In the genomic region with DNA sequence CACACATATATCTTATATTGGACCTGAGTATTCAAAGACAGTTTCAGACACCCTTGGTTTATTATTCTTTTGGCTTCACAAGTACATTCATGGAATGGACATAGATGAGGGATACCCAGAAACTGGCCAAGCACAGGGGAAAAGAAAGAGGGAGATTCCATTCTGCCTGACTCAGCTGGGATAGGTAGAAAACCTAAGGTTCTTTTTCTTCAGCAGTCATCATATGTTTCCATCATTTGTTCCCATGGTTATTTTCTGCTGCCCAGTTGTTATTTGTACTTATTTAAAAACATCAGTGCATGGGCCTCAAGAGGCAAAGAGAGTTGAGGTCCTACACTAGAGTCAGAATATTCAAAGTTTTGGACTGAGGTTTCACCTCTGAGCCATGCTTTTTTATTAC, we compare ENCODE assay signal across 14 cellular contexts.
"Had no signal": no experiment of that assay in that cellular context is flagged by ENCODE, and none has a peak within 500 bp of the region (broad histone marks: within the 10 kb centered on the region; RNA-seq: fewer than 3 reads in every experiment).

No MANE protein-coding gene starts in this region.

- H3K4me3 Mint-ChIP-seq: activated naive CD4-positive, alpha-beta T cell treated with anti-CD3 and anti-CD28 coated beads, Interleukin-2, amount 50 U/mL, for 24 hours; neural crest cell; stimulated activated effector memory CD8-positive, alpha-beta T cell treated with anti-CD3 and anti-CD28 coated beads, Interleukin-12 subunit alpha, Interleukin-12 subunit beta, amount 100 ng/mL, for 72 hours; T-helper 17 cell had no signal

- H3K4me1 Mint-ChIP-seq: neural crest cell; stimulated activated effector memory CD8-positive, alpha-beta T cell treated with anti-CD3 and anti-CD28 coated beads, Interleukin-12 subunit alpha, Interleukin-12 subunit beta, amount 100 ng/mL, for 72 hours had no signal

- H3K36me3 ChIP-seq: breast epithelium, pancreas, upper lobe of left lung had no signal

- H3K4me1 ChIP-seq: breast epithelium, upper lobe of left lung had no signal

- H3K36me3 Mint-ChIP-seq: stimulated activated effector memory CD8-positive, alpha-beta T cell treated with anti-CD3 and anti-CD28 coated beads, Interleukin-12 subunit alpha, Interleukin-12 subunit beta, amount 100 ng/mL, for 72 hours had no signal

- H3K27me3 ChIP-seq: breast epithelium, dorsolateral prefrontal cortex, pancreas, upper lobe of left lung had no signal

- H3K27me3 Mint-ChIP-seq: activated naive CD4-positive, alpha-beta T cell treated with anti-CD3 and anti-CD28 coated beads, Interleukin-2, amount 50 U/mL, for 24 hours; T-helper 17 cell had no signal

- H3K27ac Mint-ChIP-seq: activated naive CD4-positive, alpha-beta T cell treated with anti-CD3 and anti-CD28 coated beads, Interleukin-2, amount 50 U/mL, for 24 hours; stimulated activated effector memory CD8-positive, alpha-beta T cell treated with anti-CD3 and anti-CD28 coated beads, Interleukin-12 subunit alpha, Interleukin-12 subunit beta, amount 100 ng/mL, for 72 hours; T-helper 17 cell had no signal

- H3K4me3 ChIP-seq: breast epithelium, dorsolateral prefrontal cortex, pancreas, upper lobe of left lung had no signal

- H3K27ac ChIP-seq: dorsolateral prefrontal cortex, upper lobe of left lung had no signal

- H3K9me3 Mint-ChIP-seq: activated naive CD4-positive, alpha-beta T cell treated with anti-CD3 and anti-CD28 coated beads, Interleukin-2, amount 50 U/mL, for 24 hours; neural crest cell; stimulated activated effector memory CD8-positive, alpha-beta T cell treated with anti-CD3 and anti-CD28 coated beads, Interleukin-12 subunit alpha, Interleukin-12 subunit beta, amount 100 ng/mL, for 72 hours had no signal

- DNase-seq: activated T-cell treated with anti-CD3 and anti-CD28 coated beads, Interleukin-2, amount 50 U/mL, for 1 hour; amniotic stem cell; dorsolateral prefrontal cortex; kidney; pancreas; retina; small intestine; substantia nigra; T-helper 17 cell; upper lobe of left lung had no signal

- H3K9me3 ChIP-seq: breast epithelium, pancreas, upper lobe of left lung had no signal
